9 cellular contexts compared by ENCODE assay signal in genomic region chr3:37995652-37996641, GRCh38. TPM values are rescaled to one million over a fixed set of nuclear protein-coding genes. Genes with fewer than 3 reads are reported as not detected.
A peak's percentile ranks its signal among the peaks of the same experiment; 100 is the strongest.
DNase-seq lines count a peak whose midpoint lies in the region; ATAC-seq, FAIRE-seq and TF ChIP-seq lines count a peak whose summit lies in the region.
"Had no signal": no experiment of that assay in that cellular context is flagged by ENCODE, and none has a peak within 500 bp of the region (broad histone marks: within the 10 kb centered on the region; RNA-seq: fewer than 3 reads in every experiment).

No MANE protein-coding gene starts in this region.

- H3K4me1 ChIP-seq in GM12878 (ENCODE audit: control insufficient read depth, insufficient read depth, low read length) (peaks cover 17% of the 10 kb centered on the region), osteoblast (ENCODE audit: insufficient read depth, low read length) (peaks cover 18% of the 10 kb centered on the region)

- no peaks in the 10 kb centered on the region for H3K27me3 ChIP-seq in GM12878 (replicated peaks in 1 of 2; ENCODE audit: control insufficient read depth in 2 of 2, insufficient read depth in 2 of 2, low read length in 1 of 2)
- no peaks in the 10 kb centered on the region for H3K27me3 ChIP-seq in osteoblast (ENCODE audit: insufficient read depth, low read length)

- H3K79me2 ChIP-seq in GM12878 (ENCODE audit: control insufficient read depth, insufficient read depth, low read length) = no peaks in the 10 kb centered on the region; the same call in 1 of the 2 replicates
- no peaks in the 10 kb centered on the region for H3K79me2 ChIP-seq in osteoblast (ENCODE audit: insufficient read depth, low read length)

- H3K27ac ChIP-seq in GM12878 (ENCODE audit: control insufficient read depth, insufficient read depth) (no peak overlapping the region), osteoblast (ENCODE audit: low read depth, low read length) (no peak overlapping the region)

- H3K4me3 ChIP-seq in GM12878 = 0 out of 2 replicates have a peak overlapping the region, but pooled peaks have one; percentile 65
- no peak overlapping the region for H3K4me3 ChIP-seq in osteoblast (ENCODE audit: insufficient read depth, low read length)

- H3K9me3 ChIP-seq in GM12878 (replicated peaks; ENCODE audit: control insufficient read depth, insufficient read depth, low read length) = no peaks in the 10 kb centered on the region
- no peaks in the 10 kb centered on the region for H3K9me3 ChIP-seq in osteoblast (ENCODE audit: low read depth, low read length)

- FAIRE-seq in GM12878 (lab: Jason Lieb, UNC) = no peak

- no peak overlapping the region for H3K9ac ChIP-seq in GM12878 (ENCODE audit: control insufficient read depth, insufficient read depth, low read length)

- SMC1A ChIA-PET in GM12878 (lab: Charles Lee; ENCODE audit: uncharacterized antibody, unreplicated experiment) = interaction anchor here (0.7 to 2.0 kb wide), 5 partner anchors 10 to 141 kb away, joined by 3 to 10 read pairs (median 3); no protein-coding TSS in a partner anchor

- TF ChIP-seq POLR2A in GM12878 (IDR thresholded peaks at IDR 0.05; ENCODE audit: low read depth, low read length) = no peak

- no peaks in the 10 kb centered on the region for H4K20me1 ChIP-seq in GM12878 (ENCODE audit: control insufficient read depth, insufficient read depth)
- no peaks in the 10 kb centered on the region for H4K20me1 ChIP-seq in osteoblast (ENCODE audit: insufficient read depth, low read length)

- H3K36me3 ChIP-seq in GM12878 (ENCODE audit: control insufficient read depth in 2 of 2, insufficient read depth in 2 of 2, low read length in 1 of 2) (peaks cover 0 to 3% of the 10 kb centered on the region in 2 experiments; a peak in 2 of 4 replicates), osteoblast (ENCODE audit: insufficient read depth, low read length) (peaks cover 4% of the 10 kb centered on the region)

- no TSS peak for BruUV-seq in GM12878 (replicated peaks; lab: Mats Ljungman, UMichigan)

- 90% methylated on average over 10 of the region's 10 CpGs for WGBS in GM12878 (ENCODE audit: insufficient coverage, insufficient replicate concordance, low lambda C conversion rate, missing lambda C conversion rate)

- in situ Hi-C loops in GM12878 (cut with MboI) = no loop called here

- TF ChIP-seq CTCF in GM12878 (IDR thresholded peaks at IDR 0.05 in 2 of 3, conservative IDR thresholded peaks at IDR 0.05 in 1 of 3; ENCODE audit: control insufficient read depth in 2 of 3, extremely low read depth in 1 of 3, insufficient read depth in 1 of 3, low read depth in 3 of 3, low read length in 3 of 3) = no peak
- TF ChIP-seq CTCF in osteoblast (IDR thresholded peaks at IDR 0.05; ENCODE audit: extremely low read depth, low read depth, low read length) = no peak

- RAD21 ChIA-PET in GM12878 (lab: Charles Lee; ENCODE audit: unreplicated experiment) = interaction anchor here (1.1 to 1.4 kb wide), 2 partner anchors 22 to 350 kb away, joined by 3 to 9 read pairs; no protein-coding TSS in a partner anchor

- ATAC-seq in GM12878 (no peak), HG03135 (IDR thresholded peaks at IDR 0.05; ENCODE audit: unreplicated experiment) (no peak)

- H2AFZ ChIP-seq in GM12878 (ENCODE audit: control insufficient read depth, low read depth, low read length) (no peak overlapping the region), osteoblast (ENCODE audit: low read length) (no peak overlapping the region)

- POLR2A ChIA-PET in GM12878 (lab: Charles Lee) = interaction anchor here (1.1 kb wide), 2 partner anchors 26 to 169 kb away, joined by 3 read pairs; no protein-coding TSS in a partner anchor

- TF ChIP-seq EP300 in GM12878 (IDR thresholded peaks at IDR 0.05; ENCODE audit: borderline replicate concordance in 1 of 2, control insufficient read depth in 1 of 2, low read depth in 2 of 2, low read length in 2 of 2) = no peak

- CTCF ChIA-PET in GM12878 (lab: Yijun Ruan, JAX) = interaction anchor here (0.6 to 2.0 kb wide), 27 partner anchors 8 to 501 kb away, joined by 3 to 7 read pairs (median 4); partner anchors contain the start of genes EXOG and OXSR1

- DNase-seq in NCI-H2171 treated with DMSO at 0.1 percent for 48 hours (lab: John Stamatoyannopoulos, UW) = peak; percentile 71
- DNase-seq in NCI-H2171 (lab: John Stamatoyannopoulos, UW) = no peak
- DNase-seq in NCI-H524 treated with DMSO at 0.1 percent for 48 hours (lab: John Stamatoyannopoulos, UW) = peak; percentile 31
- DNase-seq in GM12878 (ENCODE audit: low read depth, low spot score) = no peak
- DNase-seq in osteoblast (ENCODE audit: insufficient read length, low spot score, missing footprints) = peak; percentile 75
- DNase-seq in HuH-7.5 (ENCODE audit: low spot score) = no peak
- no peak for DNase-seq in amygdala (lab: John Stamatoyannopoulos, UW)

- intact Hi-C loops in GM12878 (cut with micrococcal nuclease; ENCODE audit: unreplicated experiment) = loop anchor here (2.0 kb wide), 1 partner anchor 21 kb away; no protein-coding TSS in a partner anchor

- no peak for TF ChIP-seq RAD21 in GM12878 (IDR thresholded peaks at IDR 0.05; ENCODE audit: insufficient read depth, low read depth, low read length)

- H3K4me2 ChIP-seq in GM12878 (ENCODE audit: control insufficient read depth, insufficient read depth) (peak overlapping the region; percentile 73; the same call in 1 of the 2 replicates), osteoblast (ENCODE audit: insufficient read depth, low read length) (no peak overlapping the region)

TF ChIP-seq in GM12878, 131 proteins besides CTCF, POLR2A, EP300 and RAD21 (continues in another document):
- TF ChIP-seq RBBP5 (conservative IDR thresholded peaks at IDR 0.05) (no peak), MTA2 (IDR thresholded peaks at IDR 0.05; ENCODE audit: low read depth) (no peak), RUNX3 (IDR thresholded peaks at IDR 0.05; ENCODE audit: low read length) (no peak), HDAC6 (IDR thresholded peaks at IDR 0.05; ENCODE audit: unreplicated experiment) (no peak), STAT1 (conservative IDR thresholded peaks at IDR 0.05) (no peak), CBX5 (IDR thresholded peaks at IDR 0.05; ENCODE audit: low read depth) (no peak), NRF1 (conservative IDR thresholded peaks at IDR 0.05; ENCODE audit: low read depth, low read length) (no peak), CREB1 (IDR thresholded peaks at IDR 0.05; ENCODE audit: low read depth) (no peak), NR2F1 (conservative IDR thresholded peaks at IDR 0.05) (no peak), YBX1 (IDR thresholded peaks at IDR 0.05) (no peak)

RNA-seq across cellular contexts. Expression of gene VILL, which starts 5.4 kb away (rescaled TPM):
- total RNA-seq in GM12878 (2013; cell fraction: nucleolus; rRNA removed) = 18.9 TPM in 2 replicates
- total RNA-seq in GM12878 (2014; rRNA removed) (3.4 and 3.9 TPM in 2 replicates), GM12878 (2014; rRNA removed; fragmentation: Illumina TruSeq; extraction: Trizol) (1.3 and 1.9 TPM in 2 replicates), GM12878 (2021) (3.7 and 4.1 TPM in 2 replicates), osteoblast (6.8 and 7.6 TPM in 2 replicates)
- polyA plus RNA-seq in GM12878 (2011; ENCODE audit: low read depth) = 3.8 TPM
- polyA plus RNA-seq in GM12878 (2011; rRNA removed) (3.1 and 5.4 TPM in 2 replicates), GM12878 (2014; fragmentation: Illumina TruSeq; extraction: Trizol) (0.41 and 1.4 TPM in 2 replicates), GM12878 (2014; fragmentation: Nextera tagmentation; extraction: Ambion mirVana) (under 1 TPM in 1 of 2 experiments, not detected in 1; 0.15 TPM), GM12878 (2014; rRNA removed) (4.2 and 4.3 TPM in 2 replicates), GM12878 (2016; fragmentation: Nextera tagmentation; extraction: Ambion mirVana) (1 to 10 TPM; 2.1 TPM)
- 7.7 and 8.5 TPM in 2 replicates for polyA plus RNA-seq in GM12878 (2011; cell fraction: cytosol; rRNA removed)
- polyA plus RNA-seq in GM12878 (2011; cell fraction: nucleus; rRNA removed) = 44.3 and 44.4 TPM in 2 replicates
- 5.6 and 5.9 TPM in 2 replicates for polyA plus RNA-seq in GM12878 (2012)
- 7.5 and 18.4 TPM in 2 replicates for polyA minus RNA-seq in GM12878 (2011; rRNA and poly(A)+ RNA removed)
- 2.8 and 3.2 TPM in 2 replicates for polyA minus RNA-seq in GM12878 (2011; cell fraction: cytosol; rRNA and poly(A)+ RNA removed)
- polyA minus RNA-seq in GM12878 (2011; cell fraction: nucleus; rRNA and poly(A)+ RNA removed) = 14.3 and 19.2 TPM in 2 replicates

RNA-seq across cellular contexts. Expression of gene PLCD1, which starts 33.5 kb away (rescaled TPM):
- 3.8 and 5.4 TPM in 2 replicates for total RNA-seq in GM12878 (2013; cell fraction: nucleolus; rRNA removed)
- 0.73 and 1.2 TPM in 2 replicates for total RNA-seq in GM12878 (2014; rRNA removed)
- 0.55 and 0.89 TPM in 2 replicates for total RNA-seq in GM12878 (2014; rRNA removed; fragmentation: Illumina TruSeq; extraction: Trizol)
- 1.6 and 2.4 TPM in 2 replicates for total RNA-seq in GM12878 (2021)
- polyA plus RNA-seq in GM12878 (2011; ENCODE audit: low read depth) = 5.4 TPM
- 1.8 and 3.5 TPM in 2 replicates for polyA plus RNA-seq in GM12878 (2011; rRNA removed)
- polyA plus RNA-seq in GM12878 (2011; cell fraction: cytosol; rRNA removed) = 3.6 and 4.2 TPM in 2 replicates
- polyA plus RNA-seq in GM12878 (2011; cell fraction: nucleus; rRNA removed) = 12.2 and 13.7 TPM in 2 replicates
- 3.9 and 5.8 TPM in 2 replicates for polyA plus RNA-seq in GM12878 (2012)
- polyA plus RNA-seq in GM12878 (2014; fragmentation: Illumina TruSeq; extraction: Trizol) = 0.32 and 1.0 TPM in 2 replicates
- polyA plus RNA-seq in GM12878 (2014; fragmentation: Nextera tagmentation; extraction: Ambion mirVana) = under 1 TPM in 1 of 2 experiments, not detected in 1; 0.20 TPM
- polyA plus RNA-seq in GM12878 (2014; rRNA removed) = 1.5 and 3.9 TPM in 2 replicates
- 1 to 10 TPM; 1.2 to 2.0 TPM for polyA plus RNA-seq in GM12878 (2016; fragmentation: Nextera tagmentation; extraction: Ambion mirVana)
- polyA minus RNA-seq in GM12878 (2011; rRNA and poly(A)+ RNA removed) = 4.3 and 4.8 TPM in 2 replicates
- polyA minus RNA-seq in GM12878 (2011; cell fraction: cytosol; rRNA and poly(A)+ RNA removed) = 3.6 and 4.5 TPM in 2 replicates
- 3.1 and 6.9 TPM in 2 replicates for polyA minus RNA-seq in GM12878 (2011; cell fraction: nucleus; rRNA and poly(A)+ RNA removed)
- total RNA-seq in osteoblast = 23.2 and 23.6 TPM in 2 replicates

RNA-seq across cellular contexts. Expression of gene DLEC1, which starts 43.1 kb away (rescaled TPM):
- total RNA-seq in GM12878 (2013; cell fraction: nucleolus; rRNA removed) = 1.2 and 4.2 TPM in 2 replicates
- total RNA-seq in GM12878 (2014; rRNA removed) = not detected in 2 replicates
- 0.04 TPM in 1 of 2 replicates, not detected in the other for total RNA-seq in GM12878 (2014; rRNA removed; fragmentation: Illumina TruSeq; extraction: Trizol)
- 0.08 TPM in 2 replicates for total RNA-seq in GM12878 (2021)
- polyA plus RNA-seq in GM12878 (2011; ENCODE audit: low read depth) = 0.05 TPM
- polyA plus RNA-seq in GM12878 (2011; rRNA removed) = 0.03 and 0.05 TPM in 2 replicates
- polyA plus RNA-seq in GM12878 (2011; cell fraction: cytosol; rRNA removed) = 0.02 and 0.03 TPM in 2 replicates
- 0.35 and 0.81 TPM in 2 replicates for polyA plus RNA-seq in GM12878 (2011; cell fraction: nucleus; rRNA removed)
- polyA plus RNA-seq in GM12878 (2012) = 0.07 and 0.50 TPM in 2 replicates
- not detected in 2 replicates for polyA plus RNA-seq in GM12878 (2014; fragmentation: Illumina TruSeq; extraction: Trizol)
- polyA plus RNA-seq in GM12878 (2014; fragmentation: Nextera tagmentation; extraction: Ambion mirVana) = under 1 TPM; 0.07 to 0.14 TPM
- 0.03 and 0.04 TPM in 2 replicates for polyA plus RNA-seq in GM12878 (2014; rRNA removed)
- polyA plus RNA-seq in GM12878 (2016; fragmentation: Nextera tagmentation; extraction: Ambion mirVana) = under 1 TPM in 1 of 2 experiments, not detected in 1; 0.29 TPM
- polyA minus RNA-seq in GM12878 (2011; rRNA and poly(A)+ RNA removed) = 0.07 and 0.21 TPM in 2 replicates
- polyA minus RNA-seq in GM12878 (2011; cell fraction: cytosol; rRNA and poly(A)+ RNA removed) = not detected in 2 replicates
- 0.10 and 3.7 TPM in 2 replicates for polyA minus RNA-seq in GM12878 (2011; cell fraction: nucleus; rRNA and poly(A)+ RNA removed)
- under 0.01 and 0.29 TPM in 2 replicates for total RNA-seq in osteoblast
- total RNA-seq: A172 had no signal

Comparison
In these comparisons a context has a peak if more than half of its experiments do, and no peak if none do; other contexts are left out.
1. DNase-seq: peak in NCI-H2171 treated with DMSO at 0.1 percent for 48 hours (single experiment), NCI-H524 treated with DMSO at 0.1 percent for 48 hours (single experiment) and osteoblast (single experiment); none in NCI-H2171 (single experiment), GM12878 (single experiment), HuH-7.5 (single experiment) and amygdala (0 of 56).